Comparison of ENCODE assay signal across 8 cellular contexts in genomic region chr6:141484726-141485125, GRCh38.
DNase-seq lines count a peak whose midpoint lies in the region; ATAC-seq and TF ChIP-seq lines count a peak whose summit lies in the region.

No MANE protein-coding gene starts in this region.

- ATAC-seq in heart right ventricle (no peak), Right ventricle myocardium inferior (no peak), HG02759 (IDR thresholded peaks at IDR 0.05; ENCODE audit: unreplicated experiment) (peak; percentile 73), upper lobe of right lung (peak; percentile 72)
- ATAC-seq in central memory CD8-positive, alpha-beta T cell (replicated peaks; ENCODE audit: extremely low read depth, poor library complexity, severe bottlenecking), result no peak

- no peaks in the 10 kb centered on the region for H3K27me3 Mint-ChIP-seq in central memory CD8-positive, alpha-beta T cell

- H3K27ac ChIP-seq in heart right ventricle (peak overlapping the region in 7 of 10 donors; percentile 56 to 83 (median 65)), upper lobe of right lung (peak overlapping the region; percentile 8)

- TF ChIP-seq CTCF in heart right ventricle (IDR thresholded peaks at IDR 0.05), result no peak
- TF ChIP-seq CTCF in upper lobe of right lung (IDR thresholded peaks at IDR 0.05), result no peak

- no peaks in the 10 kb centered on the region for H3K9me3 Mint-ChIP-seq in central memory CD8-positive, alpha-beta T cell

- no peak overlapping the region for H3K4me3 ChIP-seq in heart right ventricle
- no peak overlapping the region for H3K4me3 ChIP-seq in upper lobe of right lung

- H3K4me1 ChIP-seq in heart right ventricle (peaks cover 0 to 37% (median 25%) of the 10 kb centered on the region in 9 donors), upper lobe of right lung (peaks cover 25% of the 10 kb centered on the region)

- peaks cover 42% of the 10 kb centered on the region for H3K4me1 Mint-ChIP-seq in central memory CD8-positive, alpha-beta T cell

- no peaks in the 10 kb centered on the region for H3K36me3 ChIP-seq in heart right ventricle
- no peaks in the 10 kb centered on the region for H3K36me3 ChIP-seq in upper lobe of right lung

- H3K9me3 ChIP-seq in heart right ventricle, result no peaks in the 10 kb centered on the region
- no peaks in the 10 kb centered on the region for H3K9me3 ChIP-seq in upper lobe of right lung

- peak overlapping the region; percentile 32 for H3K4me3 Mint-ChIP-seq in central memory CD8-positive, alpha-beta T cell

- peak overlapping the region; percentile 51 for H3K27ac Mint-ChIP-seq in central memory CD8-positive, alpha-beta T cell (ENCODE audit: low read depth)

- DNase-seq in heart right ventricle, result no peak
- DNase-seq in Right ventricle myocardium inferior (ENCODE audit: missing footprints), result no peak
- DNase-seq in NAMALWA (ENCODE audit: low spot score), result peak; percentile 84
- no peak for DNase-seq in central memory CD8-positive, alpha-beta T cell (ENCODE audit: low spot score in 2 of 2)
- DNase-seq in upper lobe of right lung, result no peak
- no peak for DNase-seq in activated CD8-positive, alpha-beta memory T cell treated with anti-CD3 and anti-CD28 coated beads, Interleukin-2, amount 50 U/mL, for 48 hours
- DNase-seq in NCI-H345 treated with DMSO at 0.1 percent for 48 hours (lab: John Stamatoyannopoulos, UW; ENCODE audit: unreplicated experiment), result no peak

- intact Hi-C loops in heart right ventricle (cut with DNase I), result loop anchor here in 3 of 10 donors (5.0 to 10.0 kb wide), 2 partner anchors 60 to 68 kb away; no protein-coding TSS in a partner anchor
- intact Hi-C loops in Right ventricle myocardium inferior (cut with DNase I), result loop anchor here (5.0 kb wide), 1 partner anchor 78 kb away; no protein-coding TSS in a partner anchor
- intact Hi-C loops in upper lobe of right lung (cut with DNase I), result no loop called here

- peaks cover 2% of the 10 kb centered on the region for H3K36me3 Mint-ChIP-seq in central memory CD8-positive, alpha-beta T cell (ENCODE audit: insufficient read depth)

- WGBS in heart right ventricle, 2 donors, result 66 to 75% methylated on average over 3 of the region's 3 CpGs

- H3K27me3 ChIP-seq in heart right ventricle, result no peaks in the 10 kb centered on the region
- H3K27me3 ChIP-seq in upper lobe of right lung, result no peaks in the 10 kb centered on the region

Comparison
In these comparisons a context has a peak if more than half of its experiments do, and no peak if none do; other contexts are left out.
1. ATAC-seq: peak in HG02759 (single experiment) and upper lobe of right lung (single experiment); none in heart right ventricle (0 of 8), Right ventricle myocardium inferior (single experiment) and central memory CD8-positive, alpha-beta T cell (single experiment).